8 cellular contexts compared by ENCODE assay signal in genomic region chr3:133805702-133806475, GRCh38. TPM values are rescaled to one million over a fixed set of nuclear protein-coding genes. Genes with fewer than 3 reads are reported as not detected.
DNase-seq lines count a peak whose midpoint lies in the region; ATAC-seq, FAIRE-seq and TF ChIP-seq lines count a peak whose summit lies in the region.

A gene with protein sequence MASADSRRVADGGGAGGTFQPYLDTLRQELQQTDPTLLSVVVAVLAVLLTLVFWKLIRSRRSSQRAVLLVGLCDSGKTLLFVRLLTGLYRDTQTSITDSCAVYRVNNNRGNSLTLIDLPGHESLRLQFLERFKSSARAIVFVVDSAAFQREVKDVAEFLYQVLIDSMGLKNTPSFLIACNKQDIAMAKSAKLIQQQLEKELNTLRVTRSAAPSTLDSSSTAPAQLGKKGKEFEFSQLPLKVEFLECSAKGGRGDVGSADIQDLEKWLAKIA (plus strand): TSS chr3:133805815. CDS start chr3:133805849, 34 bp downstream.

- ATAC-seq in GM18505 (IDR thresholded peaks at IDR 0.05; ENCODE audit: unreplicated experiment) (peak; percentile 97), HG02970 (IDR thresholded peaks at IDR 0.05; ENCODE audit: low FRiP score, unreplicated experiment) (peak; percentile 97), right cardiac atrium (peak; percentile 100)

- under 1% methylated on average over 53 of the region's 53 CpGs for WGBS in right cardiac atrium

- FAIRE-seq in urothelium cell line (lab: Jason Lieb, UNC) = no peak

- no peaks in the 10 kb centered on the region for H3K4me1 ChIP-seq in right cardiac atrium (ENCODE audit: control insufficient read depth, insufficient read depth, low read length)

- DNase-seq in NCI-H187 treated with DMSO at 0.1 percent for 48 hours (lab: John Stamatoyannopoulos, UW) (peak; percentile 78), T-helper 2 cell (peak; percentile 90 to 97 (median 95)), anterior cingulate cortex (lab: John Stamatoyannopoulos, UW) (peak; percentile 63 to 98 (median 91)), right cardiac atrium (peak; percentile 96 to 98 (median 98)), pulmonary artery endothelial cell (ENCODE audit: low read depth, low spot score) (peak; percentile 78), urothelium cell line (ENCODE audit: low spot score) (peak; percentile 99)

- peak within 1 kb of the TSS; percentile 80 for H3K4me3 ChIP-seq in right cardiac atrium (ENCODE audit: low read length)

- no peaks in the 10 kb centered on the region for H3K27me3 ChIP-seq in right cardiac atrium (ENCODE audit: control insufficient read depth, insufficient read depth)

- intact Hi-C loops in right cardiac atrium (cut with DNase I) = no loop called here

- peak; percentile 92 for TF ChIP-seq POLR2A in GM18505 (IDR thresholded peaks at IDR 0.05; ENCODE audit: borderline replicate concordance, extremely low read depth, insufficient read depth, insufficient read length)

- H3K9me3 ChIP-seq in right cardiac atrium (ENCODE audit: control insufficient read depth, low read length) = no peaks in the 10 kb centered on the region

- peak within 1 kb of the TSS; percentile 61 for H3K27ac ChIP-seq in right cardiac atrium (ENCODE audit: low read length)

RNA-seq across cellular contexts. Expression of the gene that starts here (rescaled TPM):
- total RNA-seq in right cardiac atrium = 10 to 100 TPM; 25.8 to 47.6 (median 33.6) TPM
- 16.2 TPM for polyA plus RNA-seq in right cardiac atrium
- 70.0 and 151 TPM in 2 replicates for total RNA-seq in pulmonary artery endothelial cell

Comparison
In these comparisons a context has a peak if more than half of its experiments do, and no peak if none do; other contexts are left out.
1. Peak in every context shown above with its lines: DNase-seq, ATAC-seq, H3K4me3 ChIP-seq and H3K27ac ChIP-seq.